In genomic region chr11:69132301-69132670, GRCh38 we compare ENCODE assay signal across 14 cellular contexts. TPM values are rescaled to one million over a fixed set of nuclear protein-coding genes. Genes with fewer than 3 reads are reported as not detected.
DNase-seq lines count a peak whose midpoint lies in the region; ATAC-seq and TF ChIP-seq lines count a peak whose summit lies in the region.
"Had no signal": no experiment of that assay in that cellular context is flagged by ENCODE, and none has a peak within 500 bp of the region (broad histone marks: within the 10 kb centered on the region; RNA-seq: fewer than 3 reads in every experiment).

No MANE protein-coding gene starts in this region.

- H3K4me2 ChIP-seq in HCT116 (ENCODE audit: low read length), result peak overlapping the region; percentile 54; the same call in 1 of the 2 replicates

- H3K9ac ChIP-seq in HCT116 (ENCODE audit: low read length), result peak overlapping the region; percentile 48; the same call in 1 of the 2 replicates
- H3K9ac ChIP-seq in SK-N-MC (ENCODE audit: insufficient read length), result no peak overlapping the region

- H3K36me3 ChIP-seq in HCT116 (ENCODE audit: control insufficient read depth in 1 of 2, insufficient read depth in 2 of 2, low read length in 2 of 2) (no peaks in the 10 kb centered on the region), SK-N-MC (ENCODE audit: insufficient read depth, low read length) (peaks cover 14% of the 10 kb centered on the region; the same call in 1 of the 2 replicates)

- no peaks in the 10 kb centered on the region for H3K9me2 ChIP-seq in HCT116 (ENCODE audit: insufficient read depth)

- ATAC-seq in HCT116 (no peak), GM21717 (IDR thresholded peaks at IDR 0.05; ENCODE audit: unreplicated experiment) (no peak), HG02571 (IDR thresholded peaks at IDR 0.05; ENCODE audit: unreplicated experiment) (no peak)

- H3K9me3 ChIP-seq in HCT116 (ENCODE audit: control insufficient read depth in 1 of 2, insufficient read depth in 1 of 2, low read depth in 1 of 2, low read length in 2 of 2) (peaks cover 0 to 12% of the 10 kb centered on the region in 2 experiments; a peak in 1 of 4 replicates), SK-N-MC (ENCODE audit: low read depth, low read length) (peaks cover 19% of the 10 kb centered on the region; the same call in 1 of the 2 replicates)

- POLR2A ChIA-PET in HCT116 (lab: Charles Lee), result interaction anchor here (1.1 to 1.5 kb wide), 2 partner anchors 161 to 166 kb away, joined by 5 to 16 read pairs; partner anchors contain the start of gene MYEOV

- no peak overlapping the region for H3K4me3 ChIP-seq in HCT116 (replicated peaks in 1 of 2; ENCODE audit: low read depth in 1 of 2, low read length in 2 of 2)
- no peak overlapping the region for H3K4me3 ChIP-seq in SK-N-MC

- H3K27ac ChIP-seq in HCT116 (ENCODE audit: low read depth, low read length) (peak overlapping the region; percentile 50), SK-N-MC (peak overlapping the region; percentile 99)
- H3K27ac ChIP-seq: C4-2B had no signal

- CTCF ChIA-PET in HCT116 (lab: Charles Lee), result interaction anchor here (0.9 to 2.5 kb wide), 16 partner anchors 8 to 708 kb away, joined by 3 to 32 read pairs (median 6); partner anchors contain the start of genes MYEOV and SMIM38

- no peaks in the 10 kb centered on the region for H3K27me3 ChIP-seq in HCT116 (ENCODE audit: insufficient read depth, low read length)

- no peak for TF ChIP-seq CTCF in HCT116 (IDR thresholded peaks at IDR 0.05 in 2 of 3, conservative IDR thresholded peaks at IDR 0.05 in 1 of 3; ENCODE audit: borderline replicate concordance in 1 of 3, insufficient read depth in 1 of 3, low read depth in 2 of 3, low read length in 2 of 3)

- RAD21 ChIA-PET in HCT116 (lab: Charles Lee; ENCODE audit: low non-redundant PET in 1 of 2, low total read pairs in 2 of 2, uncharacterized antibody in 2 of 2, unreplicated experiment in 2 of 2), result interaction anchor here (1.1 to 1.6 kb wide), 7 partner anchors 9 to 538 kb away, joined by 3 to 8 read pairs (median 5); partner anchors contain the start of gene MYEOV (in 2 of the 2)

- H3K4me1 ChIP-seq in HCT116 (ENCODE audit: control insufficient read depth in 1 of 2, insufficient read depth in 2 of 2, low read length in 2 of 2), result peaks cover 19 to 28% of the 10 kb centered on the region in 2 experiments

- no peak for DNase-seq in HCT116 (ENCODE audit: low read depth, low spot score)
- DNase-seq in SK-N-MC (ENCODE audit: low read depth, low spot score), result no peak
- DNase-seq in mesenteric fat pad (ENCODE audit: low spot score), result peak; percentile 67
- no peak for DNase-seq in midbrain (lab: John Stamatoyannopoulos, UW)
- no peak for DNase-seq in DMS 273 (lab: John Stamatoyannopoulos, UW; ENCODE audit: unreplicated experiment)
- DNase-seq: CD8-positive, alpha-beta memory T cell; GDM1; Karpas-422; MV-4-11 had no signal

- H2AFZ ChIP-seq in HCT116 (ENCODE audit: low read depth, low read length, poor library complexity, severe bottlenecking), result no peak overlapping the region

- H3K79me2 ChIP-seq in HCT116 (ENCODE audit: insufficient read depth, low read length), result no peaks in the 10 kb centered on the region

- TF ChIP-seq RAD21 in HCT116 (IDR thresholded peaks at IDR 0.05; ENCODE audit: low read depth), result no peak

- intact Hi-C loops in HCT116 (cut with micrococcal nuclease), result no loop called here

- no peak for TF ChIP-seq POLR2A in HCT116 (IDR thresholded peaks at IDR 0.05; ENCODE audit: borderline replicate concordance, extremely low read depth, insufficient read depth, insufficient read length)

- H4K20me1 ChIP-seq in HCT116 (ENCODE audit: insufficient read depth), result no peaks in the 10 kb centered on the region

- no TSS peak for BruUV-seq in HCT116 (replicated peaks; lab: Mats Ljungman, UMichigan)

TF ChIP-seq in HCT116, 20 proteins besides CTCF, POLR2A, EP300 and RAD21:
- TF ChIP-seq EZH2 (IDR thresholded peaks at IDR 0.05), result no peak
- TF ChIP-seq POLR2AphosphoS5 (IDR thresholded peaks at IDR 0.05; ENCODE audit: low read depth, low read length), result no peak
- TF ChIP-seq SP1 (IDR thresholded peaks at IDR 0.05; ENCODE audit: low read depth), result no peak
- no peak for TF ChIP-seq ATF3 (IDR thresholded peaks at IDR 0.05)
- no peak for TF ChIP-seq ZBTB33 (IDR thresholded peaks at IDR 0.05; ENCODE audit: extremely low read depth, insufficient replicate concordance, low read length)
- TF ChIP-seq CEBPB (IDR thresholded peaks at IDR 0.05; ENCODE audit: low read depth), result no peak
- TF ChIP-seq ZNF274 (IDR thresholded peaks at IDR 0.05; ENCODE audit: low read depth, low read length), result no peak
- TF ChIP-seq ZFX (IDR thresholded peaks at IDR 0.05), result no peak
- no peak for TF ChIP-seq YY1 (IDR thresholded peaks at IDR 0.05; ENCODE audit: extremely low read depth, insufficient replicate concordance, low read depth, low read length)
- no peak for TF ChIP-seq MAX (IDR thresholded peaks at IDR 0.05)
- TF ChIP-seq TCF7L2 (IDR thresholded peaks at IDR 0.05; ENCODE audit: borderline replicate concordance, extremely low read depth, insufficient read depth, insufficient read length), result no peak

RNA-seq across cellular contexts. Expression of gene SMIM38, which starts 23.4 kb away (rescaled TPM):
- total RNA-seq in HCT116 (2021; ENCODE audit: unreplicated experiment) (0.54 TPM), mesenteric fat pad (0.29 TPM)
- polyA plus RNA-seq in HCT116 (2012), result 0.16 and 0.26 TPM in 2 replicates
- total RNA-seq: M059J, Right ventricle myocardium superior had no signal
- polyA plus RNA-seq: CD8-positive, alpha-beta memory T cell had no signal
